ENCODE assay signal across 19 cellular contexts in genomic region chr14:103708750-103709187, GRCh38. TPM values are rescaled to one million over a fixed set of nuclear protein-coding genes. Genes with fewer than 3 reads are reported as not detected.
DNase-seq lines count a peak whose midpoint lies in the region; ATAC-seq, FAIRE-seq and TF ChIP-seq lines count a peak whose summit lies in the region.
"Had no signal": no experiment of that assay in that cellular context is flagged by ENCODE, and none has a peak within 500 bp of the region (broad histone marks: within the 10 kb centered on the region; RNA-seq: fewer than 3 reads in every experiment).

No MANE protein-coding gene starts in this region.

- intact Hi-C loops in HepG2 (cut with micrococcal nuclease; ENCODE audit: unreplicated experiment), result no loop called here

- FAIRE-seq in bronchial epithelial cell (lab: Jason Lieb, UNC) (peak; percentile 92), HepG2 (lab: Jason Lieb, UNC) (no peak)

- no peak overlapping the region for H3K4me3 ChIP-seq in bronchial epithelial cell (ENCODE audit: low read depth, low read length)
- H3K4me3 ChIP-seq in HepG2 (replicated peaks in 1 of 3; ENCODE audit: insufficient read depth in 1 of 3, low read depth in 2 of 3, low read length in 3 of 3), result no peak overlapping the region
- no peak overlapping the region for H3K4me3 ChIP-seq in brain microvascular endothelial cell (ENCODE audit: low read depth, low read length)

- H3K27me3 Mint-ChIP-seq in activated naive CD8-positive, alpha-beta T cell treated with anti-CD3 and anti-CD28 coated beads, Interleukin-2, amount 50 U/mL, for 24 hours, result no peaks in the 10 kb centered on the region
- no peaks in the 10 kb centered on the region for H3K27me3 Mint-ChIP-seq in activated naive CD8-positive, alpha-beta T cell treated with anti-CD3 and anti-CD28 coated beads for 36 hours
- H3K27me3 Mint-ChIP-seq: activated CD8-positive, alpha-beta memory T cell treated with anti-CD3 and anti-CD28 coated beads, Interleukin-2, amount 10 ng/mL, durations not matched to agents 7 days and 5 days; effector memory CD8-positive, alpha-beta T cell had no signal

- no peak for ATAC-seq in activated naive CD8-positive, alpha-beta T cell treated with anti-CD3 and anti-CD28 coated beads, Interleukin-2, amount 50 U/mL, for 24 hours
- ATAC-seq in HepG2, result no peak
- ATAC-seq: activated CD8-positive, alpha-beta memory T cell treated with anti-CD3 and anti-CD28 coated beads, Interleukin-2, amount 10 ng/mL, durations not matched to agents 7 days and 5 days; CD8-positive, alpha-beta T cell; effector memory CD8-positive, alpha-beta T cell; stimulated activated naive CD8-positive, alpha-beta T cell treated with anti-CD3 and anti-CD28 coated beads, Interleukin-15, Interleukin-2, amounts not matched to agents 100 U/mL and 50 U/mL, for 24 hours had no signal

- in situ Hi-C loops in HepG2 (cut with HindIII; ENCODE audit: extremely low pct_ligation_motif_present, low pct_unique_long_range_greater_than_20kb), result no loop called here
- in situ Hi-C loops in brain microvascular endothelial cell (cut with HindIII; ENCODE audit: low pct_ligation_motif_present, low sequenced_read_pairs), result no loop called here

- H3K27me3 ChIP-seq in bronchial epithelial cell (ENCODE audit: control insufficient read depth, insufficient read depth, low read length), result no peaks in the 10 kb centered on the region
- H3K27me3 ChIP-seq in HepG2 (ENCODE audit: control insufficient read depth in 1 of 2, insufficient read depth in 2 of 2, low read length in 2 of 2), result no peaks in the 10 kb centered on the region; a peak in 1 of 5 replicates
- no peaks in the 10 kb centered on the region for H3K27me3 ChIP-seq in brain microvascular endothelial cell (replicated peaks)

- H3K79me2 ChIP-seq in HepG2 (ENCODE audit: insufficient read depth, low read length), result peaks cover 1% of the 10 kb centered on the region
- H3K79me2 ChIP-seq: parathyroid adenoma had no signal

- peaks cover 6% of the 10 kb centered on the region for H3K4me1 ChIP-seq in HepG2 (ENCODE audit: insufficient read depth, low read length)
- H3K4me1 ChIP-seq: parathyroid adenoma had no signal

- TF ChIP-seq EP300 in HepG2 (IDR thresholded peaks at IDR 0.05; ENCODE audit: low read depth in 2 of 2, low read length in 2 of 2), result no peak
- no peak for TF ChIP-seq EP300 in HepG2 (CRISPR knock-in tag; IDR thresholded peaks at IDR 0.05; ENCODE audit: borderline replicate concordance)

- TF ChIP-seq POLR2A in HepG2 (IDR thresholded peaks at IDR 0.05; ENCODE audit: insufficient read depth in 1 of 2, low read depth in 2 of 2, low read length in 2 of 2), result no peak

- DNase-seq in activated naive CD8-positive, alpha-beta T cell treated with anti-CD3 and anti-CD28 coated beads, Interleukin-2, amount 50 U/mL, for 24 hours, result no peak
- no peak for DNase-seq in activated naive CD8-positive, alpha-beta T cell treated with anti-CD3 and anti-CD28 coated beads for 36 hours
- no peak for DNase-seq in bronchial epithelial cell (ENCODE audit: low read depth)
- DNase-seq in HepG2 (ENCODE audit: low spot score), result no peak
- no peak for DNase-seq in HT-29 (ENCODE audit: low spot score)
- DNase-seq in NCI-H2171 treated with DMSO at 0.1 percent for 48 hours (lab: John Stamatoyannopoulos, UW), result no peak
- DNase-seq in brain microvascular endothelial cell, result no peak
- DNase-seq: activated CD4-positive, CD25-positive, alpha-beta regulatory T cell; activated CD8-positive, alpha-beta memory T cell treated with anti-CD3 and anti-CD28 coated beads, Interleukin-2, amount 10 ng/mL, durations not matched to agents 7 days and 5 days; activated effector memory CD4-positive, alpha-beta T cell treated with anti-CD3 and anti-CD28 coated beads, Interleukin-2, amount 50 U/mL, for 16 hours; CD8-positive, alpha-beta T cell; DMS79; effector memory CD8-positive, alpha-beta T cell; IMR-90; NCI-H2081 treated with DMSO at 0.1 percent for 48 hours; NCI-H69; stimulated activated naive CD8-positive, alpha-beta T cell treated with anti-CD3 and anti-CD28 coated beads, Interleukin-15, Interleukin-2, amounts not matched to agents 100 U/mL and 50 U/mL, for 24 hours had no signal

- no TSS peak for BruUV-seq in HepG2 (replicated peaks; lab: Mats Ljungman, UMichigan)

- peaks cover 15% of the 10 kb centered on the region for H3K4me1 Mint-ChIP-seq in activated naive CD8-positive, alpha-beta T cell treated with anti-CD3 and anti-CD28 coated beads, Interleukin-2, amount 50 U/mL, for 24 hours
- peaks cover 14% of the 10 kb centered on the region for H3K4me1 Mint-ChIP-seq in activated naive CD8-positive, alpha-beta T cell treated with anti-CD3 and anti-CD28 coated beads for 36 hours

- WGBS in HepG2 (ENCODE audit: low lambda C conversion rate), result over 99% methylated on average over 17 of the region's 18 CpGs

- no peak overlapping the region for H2AFZ ChIP-seq in HepG2 (ENCODE audit: low read length)
- H2AFZ ChIP-seq: parathyroid adenoma had no signal

- H4K20me1 ChIP-seq in HepG2 (ENCODE audit: insufficient read depth, low read length), result no peaks in the 10 kb centered on the region

- H3K27ac Mint-ChIP-seq in activated naive CD8-positive, alpha-beta T cell treated with anti-CD3 and anti-CD28 coated beads, Interleukin-2, amount 50 U/mL, for 24 hours, result peak overlapping the region; percentile 20
- H3K27ac Mint-ChIP-seq in activated naive CD8-positive, alpha-beta T cell treated with anti-CD3 and anti-CD28 coated beads for 36 hours, result no peak overlapping the region
- H3K27ac Mint-ChIP-seq: activated CD8-positive, alpha-beta memory T cell treated with anti-CD3 and anti-CD28 coated beads, Interleukin-2, amount 10 ng/mL, durations not matched to agents 7 days and 5 days; CD8-positive, alpha-beta T cell; effector memory CD8-positive, alpha-beta T cell had no signal

- H3K9me3 ChIP-seq in HepG2 (ENCODE audit: low read length), result no peaks in the 10 kb centered on the region

- H3K4me2 ChIP-seq in HepG2 (ENCODE audit: low read depth, low read length), result no peak overlapping the region

- H3K9me3 Mint-ChIP-seq in activated naive CD8-positive, alpha-beta T cell treated with anti-CD3 and anti-CD28 coated beads, Interleukin-2, amount 50 U/mL, for 24 hours, result no peaks in the 10 kb centered on the region
- no peaks in the 10 kb centered on the region for H3K9me3 Mint-ChIP-seq in activated naive CD8-positive, alpha-beta T cell treated with anti-CD3 and anti-CD28 coated beads for 36 hours
- H3K9me3 Mint-ChIP-seq: CD8-positive, alpha-beta T cell; effector memory CD8-positive, alpha-beta T cell had no signal

- H3K36me3 ChIP-seq in bronchial epithelial cell (ENCODE audit: control insufficient read depth, insufficient read depth, low read length) (peaks cover 16% of the 10 kb centered on the region), HepG2 (replicated peaks in 1 of 2; ENCODE audit: control insufficient read depth in 1 of 2, insufficient read depth in 2 of 2, low read length in 2 of 2) (peaks cover 7 to 35% of the 10 kb centered on the region in 2 experiments; a peak in 3 of 5 replicates), brain microvascular endothelial cell (replicated peaks) (peaks cover 34% of the 10 kb centered on the region)

- TF ChIP-seq CTCF in bronchial epithelial cell (IDR thresholded peaks at IDR 0.05; ENCODE audit: insufficient read depth, low read length, severe bottlenecking) (no peak), HepG2 (CRISPR knock-in tag; IDR thresholded peaks at IDR 0.05) (no peak), brain microvascular endothelial cell (IDR thresholded peaks at IDR 0.05; ENCODE audit: low read depth, low read length, missing control alignments) (no peak)

- CTCF ChIA-PET in HepG2 (lab: Yijun Ruan, JAX; ENCODE audit: low intra/inter-chr PET ratio, low total read pairs), result no interaction called here

- H3K36me3 Mint-ChIP-seq in activated naive CD8-positive, alpha-beta T cell treated with anti-CD3 and anti-CD28 coated beads, Interleukin-2, amount 50 U/mL, for 24 hours (ENCODE audit: low read depth), result peaks cover 28% of the 10 kb centered on the region
- H3K36me3 Mint-ChIP-seq in activated naive CD8-positive, alpha-beta T cell treated with anti-CD3 and anti-CD28 coated beads for 36 hours, result peaks cover 12% of the 10 kb centered on the region

- no peak overlapping the region for H3K4me3 Mint-ChIP-seq in activated naive CD8-positive, alpha-beta T cell treated with anti-CD3 and anti-CD28 coated beads, Interleukin-2, amount 50 U/mL, for 24 hours
- H3K4me3 Mint-ChIP-seq in activated naive CD8-positive, alpha-beta T cell treated with anti-CD3 and anti-CD28 coated beads for 36 hours, result no peak overlapping the region
- H3K4me3 Mint-ChIP-seq: activated CD8-positive, alpha-beta memory T cell treated with anti-CD3 and anti-CD28 coated beads, Interleukin-2, amount 10 ng/mL, durations not matched to agents 7 days and 5 days; CD8-positive, alpha-beta T cell had no signal

- H3K27ac ChIP-seq in HepG2 (ENCODE audit: extremely low read length, insufficient read depth, low read length), result no peak overlapping the region
- H3K27ac ChIP-seq in temporal lobe (ENCODE audit: low read depth, low read length), result peak overlapping the region; percentile 5
- H3K27ac ChIP-seq in brain microvascular endothelial cell, result no peak overlapping the region
- H3K27ac ChIP-seq: parathyroid adenoma had no signal

- POLR2A ChIA-PET in HepG2 (lab: Yijun Ruan, JAX), result no interaction called here

- H3K9ac ChIP-seq in HepG2 (ENCODE audit: insufficient read depth, low read depth, low read length), result no peak overlapping the region
- H3K9ac ChIP-seq: parathyroid adenoma had no signal

- TF ChIP-seq RAD21 in HepG2 (CRISPR knock-in tag; IDR thresholded peaks at IDR 0.05), result no peak

RNA-seq across cellular contexts. Expression of gene XRCC3, which starts 6.5 kb away (rescaled TPM):
- total RNA-seq in activated naive CD8-positive, alpha-beta T cell treated with anti-CD3 and anti-CD28 coated beads for 36 hours, result 10 to 100 TPM; 57.8 to 65.0 TPM
- total RNA-seq in bronchial epithelial cell (4.9 and 6.1 TPM in 2 replicates), HepG2 (2016; rRNA removed; fragmentation: Illumina TruSeq; extraction: Trizol) (22.7 and 25.8 TPM in 2 replicates), temporal lobe (5.7 TPM)
- total RNA-seq in HepG2 (2016; cell fraction: cytosol; rRNA removed; fragmentation: Illumina TruSeq; extraction: Trizol; ENCODE audit: low read depth), result 7.5 and 8.6 TPM in 2 replicates
- 22.7 and 28.8 TPM in 2 replicates for total RNA-seq in HepG2 (2016; cell fraction: insoluble cytoplasmic fraction; rRNA removed; fragmentation: Illumina TruSeq; extraction: Trizol)
- total RNA-seq in HepG2 (2016; cell fraction: membrane; rRNA removed; fragmentation: Illumina TruSeq; extraction: Trizol), result 19.2 and 25.6 TPM in 2 replicates
- total RNA-seq in HepG2 (2016; cell fraction: nucleus; rRNA removed; fragmentation: Illumina TruSeq; extraction: Trizol), result 16.7 and 17.3 TPM in 2 replicates
- polyA plus RNA-seq in HepG2 (2011; rRNA removed), result 5.4 and 5.8 TPM in 2 replicates
- 4.3 and 7.4 TPM in 2 replicates for polyA plus RNA-seq in HepG2 (2011; cell fraction: cytosol; rRNA removed)
- polyA plus RNA-seq in HepG2 (2011; cell fraction: nucleus; rRNA removed), result 12.7 and 15.0 TPM in 2 replicates
- polyA plus RNA-seq in HepG2 (2012), result 6.2 and 8.5 TPM in 2 replicates
- polyA plus RNA-seq in HepG2 (2016; cell fraction: cytosol; fragmentation: Illumina TruSeq; extraction: Trizol; ENCODE audit: low read depth), result 5.5 and 6.6 TPM in 2 replicates
- 14.6 and 16.7 TPM in 2 replicates for polyA plus RNA-seq in HepG2 (2016; cell fraction: insoluble cytoplasmic fraction; fragmentation: Illumina TruSeq; extraction: Trizol; ENCODE audit: low read depth)
- 13.9 and 14.8 TPM in 2 replicates for polyA plus RNA-seq in HepG2 (2016; cell fraction: membrane; fragmentation: Illumina TruSeq; extraction: Trizol; ENCODE audit: low read depth)
- polyA plus RNA-seq in HepG2 (2016; cell fraction: nucleus; fragmentation: Illumina TruSeq; extraction: Trizol; ENCODE audit: insufficient read depth, low read depth), result 39.8 and 43.1 TPM in 2 replicates
- 11.1 and 22.9 TPM in 2 replicates for polyA minus RNA-seq in HepG2 (2011; rRNA and poly(A)+ RNA removed; ENCODE audit: low replicate concordance)
- 4.7 and 5.6 TPM in 2 replicates for polyA minus RNA-seq in HepG2 (2011; cell fraction: cytosol; rRNA and poly(A)+ RNA removed)
- polyA minus RNA-seq in HepG2 (2011; cell fraction: nucleus; rRNA and poly(A)+ RNA removed), result 5.5 and 7.3 TPM in 2 replicates
- 84.5 and 86.3 TPM in 2 replicates for total RNA-seq in HT-29 (2014; rRNA removed; shearing (Covaris generic))

RNA-seq across cellular contexts. Expression of gene ZFYVE21, which starts 6.8 kb away (rescaled TPM):
- 1 to 10 TPM; 8.0 to 8.9 TPM for total RNA-seq in activated naive CD8-positive, alpha-beta T cell treated with anti-CD3 and anti-CD28 coated beads for 36 hours
- total RNA-seq in bronchial epithelial cell, result 76.1 and 77.7 TPM in 2 replicates
- 34.3 and 35.1 TPM in 2 replicates for total RNA-seq in HepG2 (2016; rRNA removed; fragmentation: Illumina TruSeq; extraction: Trizol)
- total RNA-seq in HepG2 (2016; cell fraction: cytosol; rRNA removed; fragmentation: Illumina TruSeq; extraction: Trizol; ENCODE audit: low read depth), result 12.0 and 12.6 TPM in 2 replicates
- total RNA-seq in HepG2 (2016; cell fraction: insoluble cytoplasmic fraction; rRNA removed; fragmentation: Illumina TruSeq; extraction: Trizol), result 36.2 and 37.2 TPM in 2 replicates
- total RNA-seq in HepG2 (2016; cell fraction: membrane; rRNA removed; fragmentation: Illumina TruSeq; extraction: Trizol), result 23.9 and 24.1 TPM in 2 replicates
- total RNA-seq in HepG2 (2016; cell fraction: nucleus; rRNA removed; fragmentation: Illumina TruSeq; extraction: Trizol), result 25.9 TPM in 2 replicates
- 34.4 and 36.2 TPM in 2 replicates for polyA plus RNA-seq in HepG2 (2011; rRNA removed)
- 33.8 and 35.9 TPM in 2 replicates for polyA plus RNA-seq in HepG2 (2011; cell fraction: cytosol; rRNA removed)
- 57.7 and 67.1 TPM in 2 replicates for polyA plus RNA-seq in HepG2 (2011; cell fraction: nucleus; rRNA removed)
- 18.5 and 20.2 TPM in 2 replicates for polyA plus RNA-seq in HepG2 (2012)
- 9.6 and 11.9 TPM in 2 replicates for polyA plus RNA-seq in HepG2 (2016; cell fraction: cytosol; fragmentation: Illumina TruSeq; extraction: Trizol; ENCODE audit: low read depth)
- polyA plus RNA-seq in HepG2 (2016; cell fraction: insoluble cytoplasmic fraction; fragmentation: Illumina TruSeq; extraction: Trizol; ENCODE audit: low read depth), result 38.6 and 42.4 TPM in 2 replicates
- polyA plus RNA-seq in HepG2 (2016; cell fraction: membrane; fragmentation: Illumina TruSeq; extraction: Trizol; ENCODE audit: low read depth), result 20.7 and 23.8 TPM in 2 replicates
- polyA plus RNA-seq in HepG2 (2016; cell fraction: nucleus; fragmentation: Illumina TruSeq; extraction: Trizol; ENCODE audit: insufficient read depth, low read depth), result 55.9 and 58.6 TPM in 2 replicates
- 32.6 and 37.6 TPM in 2 replicates for polyA minus RNA-seq in HepG2 (2011; rRNA and poly(A)+ RNA removed; ENCODE audit: low replicate concordance)
- 12.3 and 14.1 TPM in 2 replicates for polyA minus RNA-seq in HepG2 (2011; cell fraction: cytosol; rRNA and poly(A)+ RNA removed)
- polyA minus RNA-seq in HepG2 (2011; cell fraction: nucleus; rRNA and poly(A)+ RNA removed), result 23.7 and 24.3 TPM in 2 replicates
- 29.0 TPM for total RNA-seq in temporal lobe
- total RNA-seq in HT-29 (2014; rRNA removed; shearing (Covaris generic)), result 37.6 and 40.0 TPM in 2 replicates
